24 cellular contexts compared by ENCODE assay signal in the genomic region with DNA sequence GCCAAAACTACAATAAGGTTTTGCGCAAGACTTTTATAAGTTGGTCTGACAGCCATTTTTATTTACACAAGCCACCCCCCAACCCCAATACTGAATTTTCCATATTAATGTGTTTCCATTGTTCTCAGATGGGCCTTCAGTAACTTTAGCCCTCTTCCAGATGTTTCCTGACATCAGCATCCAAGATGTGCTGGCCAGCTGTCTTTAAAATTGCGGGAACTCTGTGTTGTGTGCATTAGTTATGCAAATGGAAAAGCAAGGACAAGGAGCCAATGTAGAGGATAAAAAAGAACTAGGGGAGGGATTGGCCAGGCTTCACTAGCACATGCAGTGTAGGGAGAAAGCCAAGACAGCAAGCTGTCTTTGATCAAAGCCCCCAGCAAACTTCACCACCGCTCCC. TPM values are rescaled to one million over a fixed set of nuclear protein-coding genes. Genes with fewer than 3 reads are reported as not detected.
DNase-seq lines count a peak whose midpoint lies in the region; ATAC-seq and TF ChIP-seq lines count a peak whose summit lies in the region.
"Had no signal": no experiment of that assay in that cellular context is flagged by ENCODE, and none has a peak within 500 bp of the region (broad histone marks: within the 10 kb centered on the region; RNA-seq: fewer than 3 reads in every experiment).

No MANE protein-coding gene starts in this region.

- no peaks in the 10 kb centered on the region for H3K9me3 ChIP-seq in subcutaneous abdominal adipose tissue (ENCODE audit: control insufficient read depth in 5 of 5, low read length in 5 of 5)
- H3K9me3 ChIP-seq: sigmoid colon had no signal

- no peaks in the 10 kb centered on the region for H3K36me3 ChIP-seq in subcutaneous abdominal adipose tissue (ENCODE audit: control insufficient read depth in 5 of 5, insufficient read depth in 5 of 5, low read length in 5 of 5)
- H3K36me3 ChIP-seq: cardiac muscle cell, sigmoid colon had no signal

- DNase-seq in Right ventricle myocardium superior = no peak
- DNase-seq in cardiac septum (ENCODE audit: low spot score) = no peak
- DNase-seq in dermis blood vessel endothelial cell = peak; percentile 61
- peak; percentile 33 for DNase-seq in globus pallidus (ENCODE audit: low spot score)
- no peak for DNase-seq in GM19238 (ENCODE audit: insufficient read length, low spot score)
- no peak for DNase-seq in glutamatergic neuron
- DNase-seq: 8988T; activated CD8-positive, alpha-beta T cell treated with anti-CD3 and anti-CD28 coated beads, Interleukin-2, amount 10 ng/mL, durations not matched to agents 7 days and 5 days; activated naive CD4-positive, alpha-beta T cell treated with anti-CD3 and anti-CD28 coated beads for 36 hours; activated T-cell treated with anti-CD3 and anti-CD28 coated beads, Interleukin-2, amount 50 U/mL, for 1 hour; COR-L47; dorsolateral prefrontal cortex; KG1; natural killer cell; NCI-H146; NCI-H69; sigmoid colon; stimulated activated CD8-positive, alpha-beta memory T cell treated with anti-CD3 and anti-CD28 coated beads, Interleukin-4, amount 100 ng/mL, for 48 hours had no signal

- H3K9me3 Mint-ChIP-seq in glutamatergic neuron (ENCODE audit: unreplicated experiment) = peaks cover 2% of the 10 kb centered on the region
- H3K9me3 Mint-ChIP-seq: activated naive CD4-positive, alpha-beta T cell treated with anti-CD3 and anti-CD28 coated beads for 36 hours; natural killer cell; type B pancreatic cell had no signal

- ATAC-seq in Right ventricle myocardium superior (ENCODE audit: poor library complexity) (peak; percentile 38), GM21619 (IDR thresholded peaks at IDR 0.05; ENCODE audit: unreplicated experiment) (no peak)
- ATAC-seq: activated CD8-positive, alpha-beta T cell treated with anti-CD3 and anti-CD28 coated beads, Interleukin-2, amount 10 ng/mL, durations not matched to agents 7 days and 5 days; natural killer cell had no signal

- peaks cover 28% of the 10 kb centered on the region for H3K4me1 Mint-ChIP-seq in glutamatergic neuron (ENCODE audit: low read depth, unreplicated experiment)
- H3K4me1 Mint-ChIP-seq: natural killer cell had no signal

- peaks cover 0 to 11% (median 0%) of the 10 kb centered on the region in 5 donors for H3K4me1 ChIP-seq in subcutaneous abdominal adipose tissue (ENCODE audit: control insufficient read depth in 5 of 5, insufficient read depth in 5 of 5, low read length in 5 of 5)
- H3K4me1 ChIP-seq: parathyroid adenoma, sigmoid colon had no signal

- intact Hi-C loops in Right ventricle myocardium superior (cut with DNase I) (no loop called here), cardiac septum (cut with DNase I) (no loop called here)

- H3K4me3 Mint-ChIP-seq in glutamatergic neuron (ENCODE audit: unreplicated experiment) = no peak overlapping the region
- H3K4me3 Mint-ChIP-seq: activated CD8-positive, alpha-beta T cell treated with anti-CD3 and anti-CD28 coated beads, Interleukin-2, amount 10 ng/mL, durations not matched to agents 7 days and 5 days; activated naive CD4-positive, alpha-beta T cell treated with anti-CD3 and anti-CD28 coated beads for 36 hours; natural killer cell; type B pancreatic cell had no signal

- peak overlapping the region in 1 of 5 donors; percentile 22 for H3K9ac ChIP-seq in subcutaneous abdominal adipose tissue (ENCODE audit: low read length in 5 of 5)
- H3K9ac ChIP-seq: parathyroid adenoma had no signal

- TF ChIP-seq CTCF in glutamatergic neuron (IDR thresholded peaks at IDR 0.05; ENCODE audit: partially characterized antibody, unreplicated experiment) = no peak

- H3K4me3 ChIP-seq in subcutaneous abdominal adipose tissue (ENCODE audit: low read depth in 1 of 5, low read length in 5 of 5) = no peak overlapping the region
- H3K4me3 ChIP-seq: cardiac muscle cell, dorsolateral prefrontal cortex, sigmoid colon had no signal

- no peaks in the 10 kb centered on the region for H3K36me3 Mint-ChIP-seq in glutamatergic neuron (ENCODE audit: unreplicated experiment)
- H3K36me3 Mint-ChIP-seq: natural killer cell, type B pancreatic cell had no signal

- H3K27ac Mint-ChIP-seq in glutamatergic neuron (ENCODE audit: unreplicated experiment) = no peak overlapping the region
- H3K27ac Mint-ChIP-seq: activated CD8-positive, alpha-beta T cell treated with anti-CD3 and anti-CD28 coated beads, Interleukin-2, amount 10 ng/mL, durations not matched to agents 7 days and 5 days; activated naive CD4-positive, alpha-beta T cell treated with anti-CD3 and anti-CD28 coated beads for 36 hours; natural killer cell; type B pancreatic cell had no signal

- H3K27me3 Mint-ChIP-seq in glutamatergic neuron (ENCODE audit: unreplicated experiment) = peaks cover 1% of the 10 kb centered on the region
- H3K27me3 Mint-ChIP-seq: type B pancreatic cell had no signal

- no peaks in the 10 kb centered on the region for H3K27me3 ChIP-seq in subcutaneous abdominal adipose tissue (ENCODE audit: control insufficient read depth in 5 of 5, insufficient read depth in 4 of 5, low read length in 5 of 5)
- H3K27me3 ChIP-seq: cardiac muscle cell, dorsolateral prefrontal cortex, sigmoid colon had no signal

- peak overlapping the region; percentile 39 for H3K27ac ChIP-seq in subcutaneous abdominal adipose tissue (ENCODE audit: low read depth, low read length)
- H3K27ac ChIP-seq: cardiac muscle cell, parathyroid adenoma, RWPE1 had no signal

RNA-seq across cellular contexts. Expression of gene COMMD2, which starts 45.4 kb away (rescaled TPM):
- 17.4 TPM for total RNA-seq in Right ventricle myocardium superior
- total RNA-seq in cardiac septum = 19.5 TPM
- total RNA-seq in dermis blood vessel endothelial cell = 30.8 and 38.1 TPM in 2 replicates
- total RNA-seq in glutamatergic neuron (ENCODE audit: unreplicated experiment) = 60.8 TPM

RNA-seq across cellular contexts. Expression of gene WWTR1, which starts 49.1 kb away (rescaled TPM):
- 37.9 TPM for total RNA-seq in Right ventricle myocardium superior
- 82.7 TPM for total RNA-seq in cardiac septum
- 111 and 207 TPM in 2 replicates for total RNA-seq in dermis blood vessel endothelial cell
- total RNA-seq in glutamatergic neuron (ENCODE audit: unreplicated experiment) = 2.3 TPM

Comparison
In these comparisons a context has a peak if more than half of its experiments do, and no peak if none do; other contexts are left out.
1. DNase-seq: peak in dermis blood vessel endothelial cell (single experiment) and globus pallidus (single experiment); none in Right ventricle myocardium superior (single experiment), cardiac septum (single experiment), GM19238 (single experiment) and glutamatergic neuron (single experiment).
2. RNA of gene WWTR1, which starts 49.1 kb away (total RNA-seq): 111 to 207 TPM in dermis blood vessel endothelial cell, 82.7 TPM in cardiac septum (single experiment) and 37.9 TPM in Right ventricle myocardium superior (single experiment); 2.3 TPM in glutamatergic neuron (single experiment); every median in the first group is over 10 times any median in the second.